15 cellular contexts compared by ENCODE assay signal in the genomic region with DNA sequence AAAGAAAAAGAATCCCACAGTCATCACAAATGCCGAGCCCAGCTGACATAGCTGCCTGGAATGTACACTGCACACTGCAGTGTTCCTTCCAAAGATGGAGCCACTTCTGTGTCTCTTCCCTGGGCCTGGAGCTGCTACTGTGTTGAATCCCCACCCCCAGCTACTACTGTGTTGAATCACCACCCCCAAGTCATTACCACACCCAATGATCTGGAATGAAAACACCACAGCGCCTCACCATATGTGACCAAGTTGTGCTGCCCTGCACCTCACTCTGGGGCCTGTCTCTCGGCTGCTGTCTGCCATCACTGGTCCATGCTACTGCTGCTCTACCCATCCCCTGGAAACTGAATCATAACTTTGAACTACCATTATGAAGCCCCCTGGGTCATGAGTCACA.
"Had no signal": no experiment of that assay in that cellular context is flagged by ENCODE, and none has a peak within 500 bp of the region (broad histone marks: within the 10 kb centered on the region; RNA-seq: fewer than 3 reads in every experiment).

No MANE protein-coding gene starts in this region.

- ATAC-seq: naive thymus-derived CD4-positive, alpha-beta T cell; stimulated activated memory B cell treated with anti-CD40 and anti-IgM and Interleukin-4, amounts not matched to agents 10 μg/mL and 1 μg/mL and 100 μg/mL, for 72 hours had no signal

- H3K4me3 Mint-ChIP-seq: activated CD4-positive, alpha-beta memory T cell treated with anti-CD3 and anti-CD28 coated beads, Interleukin-2, amount 10 ng/mL, durations not matched to agents 7 days and 5 days; naive thymus-derived CD4-positive, alpha-beta T cell; stimulated activated memory B cell treated with anti-CD40 and anti-IgM and Interleukin-4, amounts not matched to agents 10 μg/mL and 1 μg/mL and 100 μg/mL, for 72 hours had no signal

- H3K4me1 ChIP-seq: right atrium auricular region, tibial nerve had no signal

- H3K27ac Mint-ChIP-seq: activated CD4-positive, alpha-beta memory T cell treated with anti-CD3 and anti-CD28 coated beads, Interleukin-2, amount 10 ng/mL, durations not matched to agents 7 days and 5 days; stimulated activated memory B cell treated with anti-CD40 and anti-IgM and Interleukin-4, amounts not matched to agents 10 μg/mL and 1 μg/mL and 100 μg/mL, for 72 hours had no signal

- DNase-seq: activated CD4-positive, alpha-beta memory T cell treated with anti-CD3 and anti-CD28 coated beads, Interleukin-2, amount 10 ng/mL, durations not matched to agents 7 days and 5 days; activated CD8-positive, alpha-beta memory T cell treated with anti-CD3 and anti-CD28 coated beads, Interleukin-2, amount 50 U/mL, for 4 hours; aorta; central memory CD4-positive, alpha-beta T cell; effector memory CD4-positive, alpha-beta T cell; hypothalamus; naive thymus-derived CD4-positive, alpha-beta T cell; posterior cingulate gyrus; T-helper 1 cell had no signal

- H3K27me3 ChIP-seq: right atrium auricular region, tibial nerve had no signal

- H3K4me2 ChIP-seq: smooth muscle cell had no signal

- H3K4me3 ChIP-seq: lung, right atrium auricular region, smooth muscle cell, tibial nerve had no signal

- H3K4me1 Mint-ChIP-seq: activated CD4-positive, alpha-beta memory T cell treated with anti-CD3 and anti-CD28 coated beads, Interleukin-2, amount 10 ng/mL, durations not matched to agents 7 days and 5 days; stimulated activated memory B cell treated with anti-CD40 and anti-IgM and Interleukin-4, amounts not matched to agents 10 μg/mL and 1 μg/mL and 100 μg/mL, for 72 hours had no signal

- H3K27me3 Mint-ChIP-seq: activated CD4-positive, alpha-beta memory T cell treated with anti-CD3 and anti-CD28 coated beads, Interleukin-2, amount 10 ng/mL, durations not matched to agents 7 days and 5 days; naive thymus-derived CD4-positive, alpha-beta T cell; stimulated activated memory B cell treated with anti-CD40 and anti-IgM and Interleukin-4, amounts not matched to agents 10 μg/mL and 1 μg/mL and 100 μg/mL, for 72 hours had no signal

- H3K36me3 ChIP-seq: right atrium auricular region, tibial nerve had no signal

- H3K27ac ChIP-seq: right atrium auricular region, tibial nerve, VCaP had no signal
